In the genomic region with DNA sequence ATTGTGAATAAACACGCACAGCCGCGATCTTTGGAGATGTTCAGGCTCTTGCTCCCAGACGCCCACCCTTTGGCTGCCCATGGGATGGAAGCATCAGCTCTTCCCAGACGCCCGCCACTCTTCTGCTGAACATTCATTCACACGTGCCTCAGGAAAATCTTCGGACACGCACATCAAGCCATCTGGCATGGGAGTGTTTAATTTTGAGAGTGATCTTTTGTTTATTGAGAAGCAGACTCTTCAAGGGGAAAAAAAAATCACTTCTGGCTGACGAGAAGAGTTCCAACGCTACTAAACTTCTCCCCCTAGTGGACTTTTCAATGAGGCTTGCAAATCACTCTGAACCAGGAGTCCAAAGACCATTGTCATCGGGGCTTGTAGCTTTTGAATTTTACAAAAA, we compare ENCODE assay signal across 1 cellular context.
A peak's percentile ranks its signal among the peaks of the same experiment; 100 is the strongest.
TF ChIP-seq lines count a peak whose summit lies in the region.

No MANE protein-coding gene starts in this region.

TF ChIP-seq in HepG2, 621 proteins besides CTCF, POLR2A, EP300 and RAD21 (continued from another document):
- TF ChIP-seq, protein P1, sequence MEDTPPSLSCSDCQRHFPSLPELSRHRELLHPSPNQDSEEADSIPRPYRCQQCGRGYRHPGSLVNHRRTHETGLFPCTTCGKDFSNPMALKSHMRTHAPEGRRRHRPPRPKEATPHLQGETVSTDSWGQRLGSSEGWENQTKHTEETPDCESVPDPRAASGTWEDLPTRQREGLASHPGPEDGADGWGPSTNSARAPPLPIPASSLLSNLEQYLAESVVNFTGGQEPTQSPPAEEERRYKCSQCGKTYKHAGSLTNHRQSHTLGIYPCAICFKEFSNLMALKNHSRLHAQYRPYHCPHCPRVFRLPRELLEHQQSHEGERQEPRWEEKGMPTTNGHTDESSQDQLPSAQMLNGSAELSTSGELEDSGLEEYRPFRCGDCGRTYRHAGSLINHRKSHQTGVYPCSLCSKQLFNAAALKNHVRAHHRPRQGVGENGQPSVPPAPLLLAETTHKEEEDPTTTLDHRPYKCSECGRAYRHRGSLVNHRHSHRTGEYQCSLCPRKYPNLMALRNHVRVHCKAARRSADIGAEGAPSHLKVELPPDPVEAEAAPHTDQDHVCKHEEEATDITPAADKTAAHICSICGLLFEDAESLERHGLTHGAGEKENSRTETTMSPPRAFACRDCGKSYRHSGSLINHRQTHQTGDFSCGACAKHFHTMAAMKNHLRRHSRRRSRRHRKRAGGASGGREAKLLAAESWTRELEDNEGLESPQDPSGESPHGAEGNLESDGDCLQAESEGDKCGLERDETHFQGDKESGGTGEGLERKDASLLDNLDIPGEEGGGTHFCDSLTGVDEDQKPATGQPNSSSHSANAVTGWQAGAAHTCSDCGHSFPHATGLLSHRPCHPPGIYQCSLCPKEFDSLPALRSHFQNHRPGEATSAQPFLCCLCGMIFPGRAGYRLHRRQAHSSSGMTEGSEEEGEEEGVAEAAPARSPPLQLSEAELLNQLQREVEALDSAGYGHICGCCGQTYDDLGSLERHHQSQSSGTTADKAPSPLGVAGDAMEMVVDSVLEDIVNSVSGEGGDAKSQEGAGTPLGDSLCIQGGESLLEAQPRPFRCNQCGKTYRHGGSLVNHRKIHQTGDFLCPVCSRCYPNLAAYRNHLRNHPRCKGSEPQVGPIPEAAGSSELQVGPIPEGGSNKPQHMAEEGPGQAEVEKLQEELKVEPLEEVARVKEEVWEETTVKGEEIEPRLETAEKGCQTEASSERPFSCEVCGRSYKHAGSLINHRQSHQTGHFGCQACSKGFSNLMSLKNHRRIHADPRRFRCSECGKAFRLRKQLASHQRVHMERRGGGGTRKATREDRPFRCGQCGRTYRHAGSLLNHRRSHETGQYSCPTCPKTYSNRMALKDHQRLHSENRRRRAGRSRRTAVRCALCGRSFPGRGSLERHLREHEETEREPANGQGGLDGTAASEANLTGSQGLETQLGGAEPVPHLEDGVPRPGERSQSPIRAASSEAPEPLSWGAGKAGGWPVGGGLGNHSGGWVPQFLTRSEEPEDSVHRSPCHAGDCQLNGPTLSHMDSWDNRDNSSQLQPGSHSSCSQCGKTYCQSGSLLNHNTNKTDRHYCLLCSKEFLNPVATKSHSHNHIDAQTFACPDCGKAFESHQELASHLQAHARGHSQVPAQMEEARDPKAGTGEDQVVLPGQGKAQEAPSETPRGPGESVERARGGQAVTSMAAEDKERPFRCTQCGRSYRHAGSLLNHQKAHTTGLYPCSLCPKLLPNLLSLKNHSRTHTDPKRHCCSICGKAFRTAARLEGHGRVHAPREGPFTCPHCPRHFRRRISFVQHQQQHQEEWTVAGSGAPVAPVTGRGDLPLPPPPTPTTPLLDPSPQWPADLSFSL (CRISPR knock-in tag; IDR thresholded peaks at IDR 0.05): 0 out of 2 replicates have a peak, but pooled peaks have one; percentile 25
- no peak for TF ChIP-seq ZNF737 (CRISPR knock-in tag; IDR thresholded peaks at IDR 0.05; ENCODE audit: borderline replicate concordance)
- peak; percentile 64 for TF ChIP-seq SMC3 (IDR thresholded peaks at IDR 0.05; ENCODE audit: low read length)
- no peak for TF ChIP-seq GATAD1 (CRISPR knock-in tag; IDR thresholded peaks at IDR 0.05)
- TF ChIP-seq, protein P2, sequence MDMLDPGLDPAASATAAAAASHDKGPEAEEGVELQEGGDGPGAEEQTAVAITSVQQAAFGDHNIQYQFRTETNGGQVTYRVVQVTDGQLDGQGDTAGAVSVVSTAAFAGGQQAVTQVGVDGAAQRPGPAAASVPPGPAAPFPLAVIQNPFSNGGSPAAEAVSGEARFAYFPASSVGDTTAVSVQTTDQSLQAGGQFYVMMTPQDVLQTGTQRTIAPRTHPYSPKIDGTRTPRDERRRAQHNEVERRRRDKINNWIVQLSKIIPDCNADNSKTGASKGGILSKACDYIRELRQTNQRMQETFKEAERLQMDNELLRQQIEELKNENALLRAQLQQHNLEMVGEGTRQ (IDR thresholded peaks at IDR 0.05; ENCODE audit: low read depth, low read length): no peak
- TF ChIP-seq, protein P2 (CRISPR knock-in tag; IDR thresholded peaks at IDR 0.05; ENCODE audit: borderline replicate concordance): no peak
- TF ChIP-seq ISX (CRISPR knock-in tag; conservative IDR thresholded peaks at IDR 0.05): no peak
- TF ChIP-seq ZFP36 (IDR thresholded peaks at IDR 0.05; ENCODE audit: borderline replicate concordance, low read depth, low read length, partially characterized antibody): no peak
- no peak for TF ChIP-seq ZNF7 (CRISPR knock-in tag; IDR thresholded peaks at IDR 0.05)
- no peak for TF ChIP-seq HCFC1 (IDR thresholded peaks at IDR 0.05; ENCODE audit: low read depth, low read length)
- no peak for TF ChIP-seq MAZ (IDR thresholded peaks at IDR 0.05; ENCODE audit: borderline replicate concordance, low read depth, low read length)
- no peak for TF ChIP-seq MAZ (CRISPR knock-in tag; IDR thresholded peaks at IDR 0.05; ENCODE audit: low read depth)
- TF ChIP-seq RELA (CRISPR knock-in tag; IDR thresholded peaks at IDR 0.05): no peak
- TF ChIP-seq RORA (CRISPR knock-in tag; IDR thresholded peaks at IDR 0.05): no peak
- TF ChIP-seq, protein P3, sequence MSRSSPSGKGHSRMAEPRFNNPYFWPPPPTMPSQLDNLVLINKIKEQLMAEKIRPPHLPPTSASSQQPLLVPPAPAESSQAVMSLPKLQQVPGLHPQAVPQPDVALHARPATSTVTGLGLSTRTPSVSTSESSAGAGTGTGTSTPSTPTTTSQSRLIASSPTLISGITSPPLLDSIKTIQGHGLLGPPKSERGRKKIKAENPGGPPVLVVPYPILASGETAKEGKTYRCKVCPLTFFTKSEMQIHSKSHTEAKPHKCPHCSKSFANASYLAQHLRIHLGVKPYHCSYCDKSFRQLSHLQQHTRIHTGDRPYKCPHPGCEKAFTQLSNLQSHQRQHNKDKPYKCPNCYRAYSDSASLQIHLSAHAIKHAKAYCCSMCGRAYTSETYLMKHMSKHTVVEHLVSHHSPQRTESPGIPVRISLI (CRISPR knock-in tag; IDR thresholded peaks at IDR 0.05; ENCODE audit: borderline replicate concordance): peak; percentile 62; the same call in 1 of the 2 replicates
- TF ChIP-seq, protein P4, sequence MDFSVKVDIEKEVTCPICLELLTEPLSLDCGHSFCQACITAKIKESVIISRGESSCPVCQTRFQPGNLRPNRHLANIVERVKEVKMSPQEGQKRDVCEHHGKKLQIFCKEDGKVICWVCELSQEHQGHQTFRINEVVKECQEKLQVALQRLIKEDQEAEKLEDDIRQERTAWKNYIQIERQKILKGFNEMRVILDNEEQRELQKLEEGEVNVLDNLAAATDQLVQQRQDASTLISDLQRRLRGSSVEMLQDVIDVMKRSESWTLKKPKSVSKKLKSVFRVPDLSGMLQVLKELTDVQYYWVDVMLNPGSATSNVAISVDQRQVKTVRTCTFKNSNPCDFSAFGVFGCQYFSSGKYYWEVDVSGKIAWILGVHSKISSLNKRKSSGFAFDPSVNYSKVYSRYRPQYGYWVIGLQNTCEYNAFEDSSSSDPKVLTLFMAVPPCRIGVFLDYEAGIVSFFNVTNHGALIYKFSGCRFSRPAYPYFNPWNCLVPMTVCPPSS (IDR thresholded peaks at IDR 0.05): no peak
- TF ChIP-seq, protein P5, sequence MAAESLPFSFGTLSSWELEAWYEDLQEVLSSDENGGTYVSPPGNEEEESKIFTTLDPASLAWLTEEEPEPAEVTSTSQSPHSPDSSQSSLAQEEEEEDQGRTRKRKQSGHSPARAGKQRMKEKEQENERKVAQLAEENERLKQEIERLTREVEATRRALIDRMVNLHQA (CRISPR knock-in tag; IDR thresholded peaks at IDR 0.05): no peak
- TF ChIP-seq SOX6 (IDR thresholded peaks at IDR 0.05): no peak
- no peak for TF ChIP-seq SOX6 (CRISPR knock-in tag; IDR thresholded peaks at IDR 0.05)
- no peak for TF ChIP-seq ZNF776 (CRISPR knock-in tag; IDR thresholded peaks at IDR 0.05)
- TF ChIP-seq, protein P6, sequence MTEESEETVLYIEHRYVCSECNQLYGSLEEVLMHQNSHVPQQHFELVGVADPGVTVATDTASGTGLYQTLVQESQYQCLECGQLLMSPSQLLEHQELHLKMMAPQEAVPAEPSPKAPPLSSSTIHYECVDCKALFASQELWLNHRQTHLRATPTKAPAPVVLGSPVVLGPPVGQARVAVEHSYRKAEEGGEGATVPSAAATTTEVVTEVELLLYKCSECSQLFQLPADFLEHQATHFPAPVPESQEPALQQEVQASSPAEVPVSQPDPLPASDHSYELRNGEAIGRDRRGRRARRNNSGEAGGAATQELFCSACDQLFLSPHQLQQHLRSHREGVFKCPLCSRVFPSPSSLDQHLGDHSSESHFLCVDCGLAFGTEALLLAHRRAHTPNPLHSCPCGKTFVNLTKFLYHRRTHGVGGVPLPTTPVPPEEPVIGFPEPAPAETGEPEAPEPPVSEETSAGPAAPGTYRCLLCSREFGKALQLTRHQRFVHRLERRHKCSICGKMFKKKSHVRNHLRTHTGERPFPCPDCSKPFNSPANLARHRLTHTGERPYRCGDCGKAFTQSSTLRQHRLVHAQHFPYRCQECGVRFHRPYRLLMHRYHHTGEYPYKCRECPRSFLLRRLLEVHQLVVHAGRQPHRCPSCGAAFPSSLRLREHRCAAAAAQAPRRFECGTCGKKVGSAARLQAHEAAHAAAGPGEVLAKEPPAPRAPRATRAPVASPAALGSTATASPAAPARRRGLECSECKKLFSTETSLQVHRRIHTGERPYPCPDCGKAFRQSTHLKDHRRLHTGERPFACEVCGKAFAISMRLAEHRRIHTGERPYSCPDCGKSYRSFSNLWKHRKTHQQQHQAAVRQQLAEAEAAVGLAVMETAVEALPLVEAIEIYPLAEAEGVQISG (CRISPR knock-in tag; IDR thresholded peaks at IDR 0.05): no peak
- no peak for TF ChIP-seq NFYC (CRISPR knock-in tag; IDR thresholded peaks at IDR 0.05)
- no peak for TF ChIP-seq SMYD3 (CRISPR knock-in tag; IDR thresholded peaks at IDR 0.05)
- TF ChIP-seq STAG1 (CRISPR knock-in tag; IDR thresholded peaks at IDR 0.05): peak; percentile 56
- no peak for TF ChIP-seq ZNF562 (CRISPR knock-in tag; IDR thresholded peaks at IDR 0.05; ENCODE audit: borderline replicate concordance)
- no peak for TF ChIP-seq ZNF724P (CRISPR knock-in tag; IDR thresholded peaks at IDR 0.05; ENCODE audit: borderline replicate concordance)
- no peak for TF ChIP-seq HNRNPLL (IDR thresholded peaks at IDR 0.05; ENCODE audit: low read depth, low read length, poor library complexity, severe bottlenecking)
- TF ChIP-seq SP4 (CRISPR knock-in tag; IDR thresholded peaks at IDR 0.05): no peak
- TF ChIP-seq ZNF335 (CRISPR knock-in tag; IDR thresholded peaks at IDR 0.05): no peak
- no peak for TF ChIP-seq IRF2 (CRISPR knock-in tag; IDR thresholded peaks at IDR 0.05)
- peak; percentile 62 for TF ChIP-seq HNF4A (CRISPR knock-in tag; IDR thresholded peaks at IDR 0.05)
- TF ChIP-seq CCDC6 (CRISPR knock-in tag; IDR thresholded peaks at IDR 0.05): no peak
